ENCODE assay signal across 8 cellular contexts in genomic region chr2:68317971-68318685, GRCh38. TPM values are rescaled to one million over a fixed set of nuclear protein-coding genes. Genes with fewer than 3 reads are reported as not detected.
DNase-seq lines count a peak whose midpoint lies in the region; ATAC-seq and TF ChIP-seq lines count a peak whose summit lies in the region.

No MANE protein-coding gene starts in this region.

- H3K36me3 Mint-ChIP-seq in nephron (ENCODE audit: low read depth), result peaks cover 26% of the 10 kb centered on the region

- POLR2A ChIA-PET in AG04449 (lab: Yijun Ruan, JAX), result no interaction called here

- peak overlapping the region; percentile 88 to 98 (median 91) for H3K27ac Mint-ChIP-seq in nephron

- H3K4me3 ChIP-seq in AG04449 (ENCODE audit: low read depth, low read length), result peak overlapping the region; percentile 81
- H3K4me3 ChIP-seq in epithelial cell of proximal tubule (ENCODE audit: low read depth, low read length), result peak overlapping the region; percentile 75

- CTCF ChIA-PET in AG04449 (lab: Yijun Ruan, JAX), result interaction anchor here (0.7 to 1.0 kb wide), 5 partner anchors 9 to 123 kb away, joined by 3 to 4 read pairs (median 3); no protein-coding TSS in a partner anchor

- peaks cover 15% of the 10 kb centered on the region for H3K4me1 Mint-ChIP-seq in nephron

- peaks cover 30% of the 10 kb centered on the region for H3K27me3 Mint-ChIP-seq in nephron (ENCODE audit: low read depth)

- ATAC-seq in GM18519 (IDR thresholded peaks at IDR 0.05; ENCODE audit: low FRiP score, unreplicated experiment) (no peak), HG02885 (IDR thresholded peaks at IDR 0.05; ENCODE audit: poor library complexity, unreplicated experiment) (no peak)

- TF ChIP-seq CTCF in AG04449 (IDR thresholded peaks at IDR 0.05; ENCODE audit: insufficient read depth, low read length, missing control alignments) (no peak), epithelial cell of proximal tubule (conservative IDR thresholded peaks at IDR 0.05; ENCODE audit: low read depth, low read length) (no peak), nephron (IDR thresholded peaks at IDR 0.05; ENCODE audit: unreplicated experiment in 3 of 3) (no peak)

- no peaks in the 10 kb centered on the region for H3K9me3 Mint-ChIP-seq in nephron

- DNase-seq in AG04449 (ENCODE audit: low read depth, low spot score) (no peak), NCI-H2227 (lab: John Stamatoyannopoulos, UW; ENCODE audit: unreplicated experiment) (peak; percentile 52), epithelial cell of proximal tubule (ENCODE audit: low read depth) (no peak), MV-4-11 (lab: John Stamatoyannopoulos, UW) (no peak), kidney tubule cell (ENCODE audit: low spot score) (no peak)

- H3K4me3 Mint-ChIP-seq in nephron, result peak overlapping the region; percentile 88 to 94 (median 91)

RNA-seq across cellular contexts. Expression of gene CNRIP1, which starts 1.6 kb away (rescaled TPM):
- 17.5 and 29.8 TPM in 2 replicates for total RNA-seq in epithelial cell of proximal tubule

RNA-seq across cellular contexts. Expression of gene PLEK, which starts 47.0 kb away (rescaled TPM):
- not detected in 2 replicates for total RNA-seq in epithelial cell of proximal tubule
